Comparison of ENCODE assay signal across 22 cellular contexts in the genomic region with DNA sequence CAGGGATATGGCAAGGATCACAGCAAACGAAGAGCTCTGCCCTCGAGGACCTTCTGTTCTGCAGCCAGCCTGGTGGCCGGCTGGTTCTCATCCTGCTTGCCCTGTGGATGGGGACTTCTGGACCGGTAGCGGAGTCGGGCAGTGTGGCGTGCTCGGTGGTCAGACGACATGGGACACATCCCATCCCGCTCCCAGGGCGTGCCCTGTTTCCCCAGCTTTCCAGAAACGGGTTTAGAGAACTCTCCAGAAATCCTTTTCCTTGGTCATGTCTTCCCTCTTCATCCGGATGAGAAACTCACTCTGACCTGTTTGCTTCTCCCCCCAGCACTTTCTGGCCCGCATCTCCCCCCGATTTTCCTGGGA.
DNase-seq lines count a peak whose midpoint lies in the region; ATAC-seq and TF ChIP-seq lines count a peak whose summit lies in the region.
"Had no signal": no experiment of that assay in that cellular context is flagged by ENCODE, and none has a peak within 500 bp of the region (broad histone marks: within the 10 kb centered on the region; RNA-seq: fewer than 3 reads in every experiment).

No MANE protein-coding gene starts in this region.

- H2AFZ ChIP-seq in H9 (ENCODE audit: low read length), result no peak overlapping the region

- H3K27me3 ChIP-seq in H9 (ENCODE audit: insufficient read depth, low read length), result no peaks in the 10 kb centered on the region; the same call in 1 of the 2 replicates
- H3K27me3 ChIP-seq in lower lobe of right lung (ENCODE audit: low read depth), result no peaks in the 10 kb centered on the region
- H3K27me3 ChIP-seq: BLaER1, MG63 had no signal

- no peaks in the 10 kb centered on the region for H3K79me1 ChIP-seq in H9 (ENCODE audit: insufficient read depth, low read depth, low read length, poor library complexity, severe bottlenecking)

- no peak for DNase-seq in H9
- peak; percentile 37 for DNase-seq in ecto neural progenitor cell (ENCODE audit: low spot score)
- DNase-seq in lower lobe of right lung, result peak; percentile 37
- DNase-seq in posterior vena cava (ENCODE audit: low spot score), result peak; percentile 35
- no peak for DNase-seq in NCI-H187 treated with DMSO at 0.1 percent for 48 hours (lab: John Stamatoyannopoulos, UW)
- no peak for DNase-seq in T-helper 2 cell treated with Interferon-gamma antibody and Interleukin-4, amounts not matched to agents 5 μg/mL and 100 μg/mL, for 36 hours (ENCODE audit: low spot score)
- DNase-seq: CD4-positive, alpha-beta T cell; COR-L47; DMS79; HCEC 1CT; MG63; NCI-H1048; NCI-H1436; NCI-H2029; NCI-H226; NCI-H510A treated with DMSO at 0.1 percent for 48 hours; NCI-H748 treated with DMSO at 0.1 percent for 48 hours had no signal

- H3K4me2 ChIP-seq in H9 (ENCODE audit: insufficient read depth, insufficient read length, low read length), result no peak overlapping the region
- H3K4me2 ChIP-seq: BLaER1 had no signal

- H3K14ac ChIP-seq in H9 (ENCODE audit: insufficient read depth, low read length), result no peak overlapping the region; the same call in 1 of the 2 replicates

- no peaks in the 10 kb centered on the region for H3K36me3 Mint-ChIP-seq in H9 (ENCODE audit: insufficient read depth in 1 of 3, low read depth in 3 of 3)
- H3K36me3 Mint-ChIP-seq in T-helper 2 cell treated with Interferon-gamma antibody and Interleukin-4, amounts not matched to agents 5 μg/mL and 100 μg/mL, for 36 hours (ENCODE audit: low read depth), result no peaks in the 10 kb centered on the region

- no peak overlapping the region for H2BK20ac ChIP-seq in H9 (ENCODE audit: low read depth, low read length, poor library complexity, severe bottlenecking)

- no peak overlapping the region for H3K4ac ChIP-seq in H9 (ENCODE audit: low read depth, low read length)

- no peaks in the 10 kb centered on the region for H3K9me3 Mint-ChIP-seq in H9
- H3K9me3 Mint-ChIP-seq in T-helper 2 cell treated with Interferon-gamma antibody and Interleukin-4, amounts not matched to agents 5 μg/mL and 100 μg/mL, for 36 hours, result no peaks in the 10 kb centered on the region
- H3K9me3 Mint-ChIP-seq: CD4-positive, alpha-beta T cell had no signal

- no peaks in the 10 kb centered on the region for H3K27me3 Mint-ChIP-seq in H9 (ENCODE audit: low read depth)
- peaks cover 11% of the 10 kb centered on the region for H3K27me3 Mint-ChIP-seq in T-helper 2 cell treated with Interferon-gamma antibody and Interleukin-4, amounts not matched to agents 5 μg/mL and 100 μg/mL, for 36 hours (ENCODE audit: low read depth)
- H3K27me3 Mint-ChIP-seq: CD4-positive, alpha-beta T cell had no signal

- H4K20me1 ChIP-seq in H9 (ENCODE audit: control insufficient read depth, insufficient read depth, insufficient read length), result no peaks in the 10 kb centered on the region

- no peak overlapping the region for H4K8ac ChIP-seq in H9 (replicated peaks; ENCODE audit: insufficient read length, low read depth, low read length)

- no peak overlapping the region for H4K5ac ChIP-seq in H9 (ENCODE audit: insufficient read length, low read depth, low read length)

- no peaks in the 10 kb centered on the region for H3K9me3 ChIP-seq in H9 (ENCODE audit: control insufficient read depth, low read depth, low read length)
- H3K9me3 ChIP-seq in lower lobe of right lung, result no peaks in the 10 kb centered on the region
- H3K9me3 ChIP-seq: BLaER1, MG63 had no signal

- H3K23ac ChIP-seq in H9 (ENCODE audit: insufficient read length, low read depth, low read length), result no peak overlapping the region

- H3K18ac ChIP-seq in H9 (ENCODE audit: insufficient read length, low read depth, low read length), result no peak overlapping the region

- H3K4me3 Mint-ChIP-seq in H9, result no peak overlapping the region
- H3K4me3 Mint-ChIP-seq in T-helper 2 cell treated with Interferon-gamma antibody and Interleukin-4, amounts not matched to agents 5 μg/mL and 100 μg/mL, for 36 hours, result no peak overlapping the region
- H3K4me3 Mint-ChIP-seq: CD4-positive, alpha-beta T cell had no signal

- H3K27ac ChIP-seq in H9 (ENCODE audit: insufficient read length, low read depth, low read length) (no peak overlapping the region), lower lobe of right lung (no peak overlapping the region)
- H3K27ac ChIP-seq: HL-60 had no signal

- no peaks in the 10 kb centered on the region for H3K36me3 ChIP-seq in lower lobe of right lung
- H3K36me3 ChIP-seq: MG63 had no signal

- no peaks in the 10 kb centered on the region for H3K23me2 ChIP-seq in H9 (ENCODE audit: insufficient read length, low read depth, low read length, poor library complexity, severe bottlenecking)

- no peaks in the 10 kb centered on the region for H3K79me2 ChIP-seq in H9 (ENCODE audit: insufficient read depth, low read length)

- no peaks in the 10 kb centered on the region for H3K4me1 ChIP-seq in H9 (ENCODE audit: insufficient read depth, low read length)
- no peaks in the 10 kb centered on the region for H3K4me1 ChIP-seq in lower lobe of right lung

- H2BK120ac ChIP-seq in H9 (ENCODE audit: low read depth, low read length, poor library complexity, severe bottlenecking), result no peak overlapping the region

- H3K27ac Mint-ChIP-seq in H9, result peak overlapping the region in 2 of 3 experiments; percentile 48 to 79; a peak in 1 of 7 replicates
- no peak overlapping the region for H3K27ac Mint-ChIP-seq in T-helper 2 cell treated with Interferon-gamma antibody and Interleukin-4, amounts not matched to agents 5 μg/mL and 100 μg/mL, for 36 hours

- H4K91ac ChIP-seq in H9 (ENCODE audit: insufficient read length, low read depth, low read length), result no peak overlapping the region

- no CpG with 5 or more reads among the region's 15 CpGs for WGBS in H9 (ENCODE audit: extremely low coverage, insufficient read length, low lambda C conversion rate)

- H2AK5ac ChIP-seq in H9 (ENCODE audit: insufficient read length, low read length), result no peak overlapping the region

- H3K56ac ChIP-seq in H9 (ENCODE audit: insufficient read length, low read depth, low read length), result no peak overlapping the region

- peaks cover 0 to 6% of the 10 kb centered on the region in 2 experiments; a peak in 2 of 4 replicates for H3K4me1 Mint-ChIP-seq in H9
- H3K4me1 Mint-ChIP-seq in T-helper 2 cell treated with Interferon-gamma antibody and Interleukin-4, amounts not matched to agents 5 μg/mL and 100 μg/mL, for 36 hours (ENCODE audit: low read depth), result peaks cover 8% of the 10 kb centered on the region

- ATAC-seq in lower lobe of right lung (no peak), GM21447 (IDR thresholded peaks at IDR 0.05; ENCODE audit: unreplicated experiment) (no peak)
- ATAC-seq: K562, Panc1 had no signal

- TF ChIP-seq CTCF in H9 (conservative IDR thresholded peaks at IDR 0.05), result no peak
- TF ChIP-seq CTCF in lower lobe of right lung (IDR thresholded peaks at IDR 0.05), result no peak

- H2BK12ac ChIP-seq in H9 (ENCODE audit: insufficient read length, low read depth, low read length), result no peak overlapping the region

- H2BK5ac ChIP-seq in H9 (ENCODE audit: insufficient read length, low read length), result no peak overlapping the region

- H3T11ph ChIP-seq in H9 (ENCODE audit: low read length), result no peak overlapping the region

- intact Hi-C loops in lower lobe of right lung (cut with DNase I) (no loop called here), posterior vena cava (cut with DNase I) (no loop called here)

- no peak overlapping the region for H2BK15ac ChIP-seq in H9 (ENCODE audit: low read depth, low read length)

- H3K4me3 ChIP-seq in lower lobe of right lung, result no peak overlapping the region
- H3K4me3 ChIP-seq: BLaER1, K562, MG63 had no signal

- H3K9ac ChIP-seq in H9 (ENCODE audit: extremely low read depth, insufficient read length, low read length), result no peak overlapping the region

Comparison
In these comparisons a context has a peak if more than half of its experiments do, and no peak if none do; other contexts are left out.
1. DNase-seq: peak in ecto neural progenitor cell (single experiment), lower lobe of right lung (single experiment) and posterior vena cava (single experiment); none in H9 (single experiment), NCI-H187 treated with DMSO at 0.1 percent for 48 hours (single experiment) and T-helper 2 cell treated with Interferon-gamma antibody and Interleukin-4, amounts not matched to agents 5 μg/mL and 100 μg/mL, for 36 hours (single experiment).